In the genomic region with DNA sequence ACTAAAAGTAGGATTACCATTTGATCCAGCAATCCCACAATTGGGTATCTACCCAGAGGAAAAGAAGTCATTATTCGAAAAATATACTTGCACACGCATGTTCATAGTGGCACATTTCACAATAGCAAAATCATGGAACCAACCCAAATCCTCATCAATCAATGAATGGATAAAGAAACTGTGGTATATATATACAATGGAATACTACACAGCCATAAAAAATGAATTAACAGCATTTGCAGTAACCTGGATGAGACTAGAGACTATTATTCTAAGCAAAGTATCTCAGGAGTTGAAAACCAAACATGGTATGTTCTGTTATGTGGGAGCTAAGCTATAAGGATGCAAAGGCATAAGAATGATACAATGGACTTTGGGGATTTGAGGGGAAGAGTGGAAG, we compare ENCODE assay signal across 1 cellular context.
A peak's percentile ranks its signal among the peaks of the same experiment; 100 is the strongest.
TF ChIP-seq lines count a peak whose summit lies in the region.

No MANE protein-coding gene starts in this region.

TF ChIP-seq in GM12878, 131 proteins besides CTCF, POLR2A, EP300 and RAD21:
- TF ChIP-seq CHD2 (IDR thresholded peaks at IDR 0.05; ENCODE audit: borderline replicate concordance, low read depth, low read length), result no peak
- TF ChIP-seq ZNF217 (IDR thresholded peaks at IDR 0.05), result peak; percentile 49; the same call in 1 of the 2 replicates
